ENCODE assay signal across 8 cellular contexts in genomic region chr19:53503671-53504344, GRCh38. TPM values are rescaled to one million over a fixed set of nuclear protein-coding genes. Genes with fewer than 3 reads are reported as not detected.
DNase-seq lines count a peak whose midpoint lies in the region; ATAC-seq, FAIRE-seq and TF ChIP-seq lines count a peak whose summit lies in the region.
"Not testable (repeated sequence)": the region's sequence is repeated elsewhere in the genome, so short reads cannot be mapped to it uniquely, and the experiment has no call there.

No MANE protein-coding gene starts in this region.

- peak overlapping the region; percentile 21 to 54; a peak in 2 of 4 replicates for H3K4me3 ChIP-seq in SK-N-SH (ENCODE audit: low read depth in 2 of 2, low read length in 1 of 2)
- peak overlapping the region in 1 of 4 experiments; percentile 25; a peak in 1 of 8 replicates for H3K4me3 ChIP-seq in H1 (ENCODE audit: extremely low read depth in 1 of 4, insufficient read depth in 2 of 4, low read depth in 3 of 4, low read length in 4 of 4)
- not testable (repeated sequence) for H3K4me3 ChIP-seq in right cardiac atrium (ENCODE audit: low read length); mesenchymal stem cell (ENCODE audit: insufficient read depth in 1 of 2, low read depth in 1 of 2, low read length in 2 of 2)

- H4K20me1 ChIP-seq in H9 (ENCODE audit: control insufficient read depth, insufficient read depth, insufficient read length); SK-N-SH (ENCODE audit: insufficient read depth); H1 (replicated peaks in 1 of 2; ENCODE audit: control insufficient read depth in 1 of 2, insufficient read depth in 2 of 2, low read length in 2 of 2): not testable (repeated sequence)

- POLR2A ChIA-PET in SK-N-SH (lab: Yijun Ruan, JAX); H1 (lab: Charles Lee; ENCODE audit: partially characterized antibody): not testable (repeated sequence)

- WGBS in H9 (ENCODE audit: extremely low coverage, insufficient read length, low lambda C conversion rate) = no CpG with 5 or more reads among the region's 14 CpGs
- WGBS in SK-N-SH (ENCODE audit: low lambda C conversion rate) = 0% methylated on average over 4 of the region's 14 CpGs
- 65% methylated on average over 7 of the region's 14 CpGs; no CpG with 5 or more reads in 1 of the 2 experiments for WGBS in H1 (ENCODE audit: extremely low coverage in 1 of 2, insufficient coverage in 1 of 2, insufficient read length in 1 of 2, insufficient replicate concordance in 2 of 2, low coverage in 1 of 2, low lambda C conversion rate in 2 of 2, missing lambda C conversion rate in 1 of 2), 2 experiments
- 2% methylated on average over 6 of the region's 14 CpGs for WGBS in right cardiac atrium
- WGBS in mesenchymal stem cell = 80% methylated on average over 3 of the region's 14 CpGs

- not testable (repeated sequence) for H4K5ac ChIP-seq in H9 (ENCODE audit: insufficient read length, low read depth, low read length); H1 (ENCODE audit: insufficient read length, low read depth, low read length)

- H3K9ac ChIP-seq in H9 (ENCODE audit: extremely low read depth, insufficient read length, low read length); SK-N-SH; H1 (replicated peaks in 1 of 4; ENCODE audit: extremely low read depth in 1 of 4, low read depth in 3 of 4, low read length in 3 of 4): not testable (repeated sequence)
- H3K9ac ChIP-seq in mesenchymal stem cell (ENCODE audit: low read length) = peak overlapping the region; percentile 87

- not testable (repeated sequence) for H3K79me2 ChIP-seq in H9 (ENCODE audit: insufficient read depth, low read length); SK-N-SH (ENCODE audit: insufficient read depth); H1 (ENCODE audit: control insufficient read depth in 1 of 2, insufficient read depth in 2 of 2, low read length in 2 of 2)

- H3K4me1 Mint-ChIP-seq in H9 (peaks cover 17 to 28% of the 10 kb centered on the region in 2 experiments), progenitor cell of endocrine pancreas (ENCODE audit: low read depth) (peaks cover 23% of the 10 kb centered on the region)

- intact Hi-C loops in right cardiac atrium (cut with DNase I) = not testable (repeated sequence)

- H2AK5ac ChIP-seq in H9 (ENCODE audit: insufficient read length, low read length); H1 (ENCODE audit: low read depth, low read length); mesenchymal stem cell (ENCODE audit: low read length, severe bottlenecking): not testable (repeated sequence)

- H3K27me3 Mint-ChIP-seq in H9 (ENCODE audit: low read depth); progenitor cell of endocrine pancreas: not testable (repeated sequence)

- H3K27me3 ChIP-seq in H9 (ENCODE audit: insufficient read depth, low read length); SK-N-SH (ENCODE audit: insufficient read depth); H1 (replicated peaks in 1 of 4; ENCODE audit: control insufficient read depth in 3 of 4, extremely low read depth in 1 of 4, insufficient read depth in 3 of 4, low read length in 3 of 4); right cardiac atrium (ENCODE audit: control insufficient read depth, insufficient read depth); mesenchymal stem cell (ENCODE audit: control insufficient read depth in 1 of 2, insufficient read depth in 1 of 2, low read length in 2 of 2): not testable (repeated sequence)

- not testable (repeated sequence) for H3K36me3 ChIP-seq in SK-N-SH (replicated peaks in 1 of 2; ENCODE audit: control insufficient read depth in 1 of 2, insufficient read depth in 2 of 2, low read length in 1 of 2); H1 (ENCODE audit: control insufficient read depth in 2 of 4, insufficient read depth in 4 of 4, low read length in 3 of 4); mesenchymal stem cell (ENCODE audit: control insufficient read depth in 1 of 2, insufficient read depth in 2 of 2, low read depth in 1 of 2, low read length in 2 of 2)

- DNase-seq in Ammon's horn (ENCODE audit: low spot score) (peak; percentile 35), H9 (peak; percentile 49), NCI-H2171 treated with DMSO at 0.1 percent for 48 hours (lab: John Stamatoyannopoulos, UW) (peak; percentile 1)
- not testable (repeated sequence) for DNase-seq in SK-N-SH; H1 (ENCODE audit: low read depth in 1 of 2, low spot score in 2 of 2); right cardiac atrium; mesenchymal stem cell; progenitor cell of endocrine pancreas (ENCODE audit: low spot score, unreplicated experiment)

- not testable (repeated sequence) for H2AFZ ChIP-seq in H9 (ENCODE audit: low read length); H1 (ENCODE audit: low read length); mesenchymal stem cell (ENCODE audit: low read depth, low read length)
- H2AFZ ChIP-seq in SK-N-SH (ENCODE audit: low read depth) = 0 out of 2 replicates have a peak overlapping the region, but pooled peaks have one; percentile 85

- not testable (repeated sequence) for H3K14ac ChIP-seq in H9 (ENCODE audit: insufficient read depth, low read length); H1 (ENCODE audit: insufficient read length); mesenchymal stem cell (ENCODE audit: low read length in 2 of 2)

- H3K36me3 Mint-ChIP-seq in H9 (ENCODE audit: insufficient read depth in 1 of 3, low read depth in 3 of 3); progenitor cell of endocrine pancreas (ENCODE audit: insufficient read depth): not testable (repeated sequence)

- not testable (repeated sequence) for H2BK20ac ChIP-seq in H9 (ENCODE audit: low read depth, low read length, poor library complexity, severe bottlenecking); H1 (ENCODE audit: low read length)

- H3K27ac Mint-ChIP-seq in H9, progenitor cell of endocrine pancreas: not testable (repeated sequence)

- H2BK15ac ChIP-seq in H9 (ENCODE audit: low read depth, low read length); H1 (ENCODE audit: low read length); mesenchymal stem cell (ENCODE audit: low read depth, poor library complexity, severe bottlenecking): not testable (repeated sequence)

- H3K9me3 Mint-ChIP-seq in H9; progenitor cell of endocrine pancreas (ENCODE audit: low read depth): not testable (repeated sequence)

- TF ChIP-seq CTCF in H9 (conservative IDR thresholded peaks at IDR 0.05); SK-N-SH (IDR thresholded peaks at IDR 0.05); H1 (IDR thresholded peaks at IDR 0.05; ENCODE audit: control extremely low read depth in 1 of 3, insufficient read depth in 1 of 3, low read depth in 1 of 3, low read length in 3 of 3); progenitor cell of endocrine pancreas (IDR thresholded peaks at IDR 0.05; ENCODE audit: unreplicated experiment): not testable (repeated sequence)

- not testable (repeated sequence) for H3T11ph ChIP-seq in H9 (ENCODE audit: low read length)

- H3K27ac ChIP-seq in H9 (ENCODE audit: insufficient read length, low read depth, low read length); SK-N-SH (ENCODE audit: low read depth in 2 of 2, low read length in 1 of 2); H1 (ENCODE audit: low read depth, low read length); right cardiac atrium (ENCODE audit: low read length); mesenchymal stem cell (ENCODE audit: low read length, poor library complexity, severe bottlenecking): not testable (repeated sequence)

- H3K4me3 Mint-ChIP-seq in H9 (peak overlapping the region in 1 of 2 experiments; percentile 46; a peak in 2 of 5 replicates), progenitor cell of endocrine pancreas (ENCODE audit: low read depth) (peak overlapping the region; percentile 65)

- not testable (repeated sequence) for TF ChIP-seq EP300 in SK-N-SH (IDR thresholded peaks at IDR 0.05; ENCODE audit: borderline replicate concordance in 1 of 2, low read depth in 1 of 2, low read length in 1 of 2); H1 (IDR thresholded peaks at IDR 0.05; ENCODE audit: borderline replicate concordance in 1 of 2, low read depth in 2 of 2, low read length in 2 of 2)

- H3K9me3 ChIP-seq in H9 (ENCODE audit: control insufficient read depth, low read depth, low read length); SK-N-SH; H1 (ENCODE audit: insufficient read depth in 2 of 2, low read depth in 1 of 2, low read length in 1 of 2); right cardiac atrium (ENCODE audit: control insufficient read depth, low read length); mesenchymal stem cell (ENCODE audit: control insufficient read depth, low read length): not testable (repeated sequence)

- H3K9me2 ChIP-seq in SK-N-SH = not testable (repeated sequence)

- H3K79me1 ChIP-seq in H9 (ENCODE audit: insufficient read depth, low read depth, low read length, poor library complexity, severe bottlenecking); H1 (ENCODE audit: low read depth, low read length); mesenchymal stem cell (replicated peaks; ENCODE audit: low read length, poor library complexity, severe bottlenecking): not testable (repeated sequence)

- not testable (repeated sequence) for H2BK5ac ChIP-seq in H9 (ENCODE audit: insufficient read length, low read length); H1 (ENCODE audit: low read depth, low read length); mesenchymal stem cell (ENCODE audit: low read depth, low read length, poor library complexity, severe bottlenecking)

- peak; percentile 47 to 76 for ATAC-seq in right cardiac atrium

- H3K4me2 ChIP-seq in H9 (ENCODE audit: insufficient read depth, insufficient read length, low read length) (peak overlapping the region; percentile 42), SK-N-SH (peak overlapping the region; percentile 67; the same call in 1 of the 2 replicates), H1 (ENCODE audit: insufficient read depth in 1 of 2, low read depth in 2 of 2, low read length in 2 of 2) (peak overlapping the region; percentile 38 to 78; a peak in 3 of 4 replicates)
- not testable (repeated sequence) for H3K4me2 ChIP-seq in mesenchymal stem cell (ENCODE audit: low read length, poor library complexity, severe bottlenecking)

- FAIRE-seq in H1 (lab: Jason Lieb, UNC) = peak; percentile 93

- H4K8ac ChIP-seq in H9 (replicated peaks; ENCODE audit: insufficient read length, low read depth, low read length); H1 (ENCODE audit: extremely low read depth, insufficient read depth, low read length); mesenchymal stem cell (ENCODE audit: low read length): not testable (repeated sequence)

- H3K4ac ChIP-seq in H9 (ENCODE audit: low read depth, low read length); H1 (replicated peaks; ENCODE audit: insufficient read length, low read depth, low read length); mesenchymal stem cell (ENCODE audit: low read depth in 1 of 2, low read length in 2 of 2): not testable (repeated sequence)

- H2BK120ac ChIP-seq in H9 (ENCODE audit: low read depth, low read length, poor library complexity, severe bottlenecking); H1 (replicated peaks; ENCODE audit: low read depth, low read length); mesenchymal stem cell (ENCODE audit: low read depth, low read length): not testable (repeated sequence)

- TF ChIP-seq POLR2A in H1 (IDR thresholded peaks at IDR 0.05; ENCODE audit: control extremely low read depth in 1 of 2, low read depth in 2 of 2, low read length in 2 of 2) = not testable (repeated sequence)

- CTCF ChIA-PET in SK-N-SH (lab: Yijun Ruan, JAX) = interaction anchor here (1.3 to 1.6 kb wide), 2 partner anchors 79 to 135 kb away, joined by 3 to 7 read pairs; no protein-coding TSS in a partner anchor
- CTCF ChIA-PET in H1 (lab: Charles Lee; ENCODE audit: partially characterized antibody) = interaction anchor here (0.6 to 1.5 kb wide), 4 partner anchors 16 to 79 kb away, joined by 3 to 4 read pairs (median 3); no protein-coding TSS in a partner anchor

- H3K56ac ChIP-seq in H9 (ENCODE audit: insufficient read length, low read depth, low read length); H1 (replicated peaks; ENCODE audit: insufficient read length, low read depth, low read length): not testable (repeated sequence)

- TF ChIP-seq RAD21 in SK-N-SH (IDR thresholded peaks at IDR 0.05; ENCODE audit: low read length); H1 (IDR thresholded peaks at IDR 0.05 in 1 of 2, conservative IDR thresholded peaks at IDR 0.05 in 1 of 2; ENCODE audit: low read depth in 2 of 2, low read length in 2 of 2): not testable (repeated sequence)

- H3K4me1 ChIP-seq in H9 (ENCODE audit: insufficient read depth, low read length); SK-N-SH (ENCODE audit: control insufficient read depth in 1 of 2, insufficient read depth in 2 of 2, low read depth in 1 of 2, low read length in 1 of 2); H1 (replicated peaks in 1 of 4; ENCODE audit: control insufficient read depth in 3 of 4, insufficient read depth in 4 of 4, low read length in 3 of 4); right cardiac atrium (ENCODE audit: control insufficient read depth, insufficient read depth, low read length); mesenchymal stem cell (ENCODE audit: control insufficient read depth, insufficient read depth, low read depth, low read length): not testable (repeated sequence)

- H2BK12ac ChIP-seq in H9 (ENCODE audit: insufficient read length, low read depth, low read length); H1 (ENCODE audit: low read depth, low read length); mesenchymal stem cell (ENCODE audit: low read length in 2 of 2): not testable (repeated sequence)

- not testable (repeated sequence) for H3F3A ChIP-seq in SK-N-SH (replicated peaks; ENCODE audit: insufficient read depth)

- H3K23ac ChIP-seq in H9 (ENCODE audit: insufficient read length, low read depth, low read length); H1 (ENCODE audit: insufficient read length); mesenchymal stem cell (ENCODE audit: low read length in 2 of 2): not testable (repeated sequence)

- not testable (repeated sequence) for H3K23me2 ChIP-seq in H9 (ENCODE audit: insufficient read length, low read depth, low read length, poor library complexity, severe bottlenecking); H1 (ENCODE audit: low read depth, low read length)

- not testable (repeated sequence) for H4K91ac ChIP-seq in H9 (ENCODE audit: insufficient read length, low read depth, low read length); H1 (replicated peaks; ENCODE audit: insufficient read length, low read length); mesenchymal stem cell (ENCODE audit: low read length)

- not testable (repeated sequence) for H3K18ac ChIP-seq in H9 (ENCODE audit: insufficient read length, low read depth, low read length); H1 (ENCODE audit: extremely low read depth, low read length); mesenchymal stem cell (ENCODE audit: low read depth in 1 of 2, low read length in 2 of 2)

RNA-seq across cellular contexts. Expression of gene ZNF331, which starts 34.1 kb away (rescaled TPM):
- 50.6 and 57.2 TPM in 2 replicates for total RNA-seq in H9 (2021)
- 7.2 and 8.9 TPM in 2 replicates for polyA plus RNA-seq in SK-N-SH (2012; rRNA removed)
- polyA plus RNA-seq in SK-N-SH (2012; cell fraction: cytosol; rRNA removed) = 3.0 and 4.2 TPM in 2 replicates
- polyA plus RNA-seq in SK-N-SH (2012; cell fraction: nucleus; rRNA removed) = 41.5 and 46.1 TPM in 2 replicates
- 36.7 and 44.1 TPM in 2 replicates for total RNA-seq in H1 (2021; fragmentation: NEBNext Ultra II Directional; extraction: Animal tissue kit (Norgen Biotek cat#: 25700))
- polyA plus RNA-seq in H1 (2011; rRNA removed) = 30.0 and 43.7 TPM in 2 replicates
- polyA plus RNA-seq in H1 (2011; cell fraction: cytosol; rRNA removed) = 62.0 TPM
- polyA plus RNA-seq in H1 (2011; cell fraction: nucleus; rRNA removed) = 81.9 TPM
- polyA plus RNA-seq in H1 (2012, experiment 1 of 2) = 39.8 to 55.6 TPM (median 46.6 TPM) in 4 replicates
- polyA plus RNA-seq in H1 (2012, experiment 2 of 2) = 4.6 TPM
- 30.5 TPM for polyA plus RNA-seq in H1 (2013, experiment 1 of 2)
- polyA plus RNA-seq in H1 (2013, experiment 2 of 2) = 26.8 TPM
- 34.3 and 35.5 TPM in 2 replicates for polyA minus RNA-seq in H1 (2011; rRNA and poly(A)+ RNA removed)
- polyA minus RNA-seq in H1 (2011; cell fraction: cytosol; rRNA and poly(A)+ RNA removed) = 22.2 TPM
- polyA minus RNA-seq in H1 (2011; cell fraction: nucleus; rRNA and poly(A)+ RNA removed) = 48.1 TPM
- 10 to 100 TPM; 11.7 to 30.3 (median 15.2) TPM for total RNA-seq in right cardiac atrium
- 22.2 TPM for polyA plus RNA-seq in right cardiac atrium
- polyA plus RNA-seq in mesenchymal stem cell (2013, experiment 1 of 2) = 3.8 TPM
- polyA plus RNA-seq in mesenchymal stem cell (2013, experiment 2 of 2) = 3.5 TPM
- 29.0 and 29.9 TPM in 2 replicates for total RNA-seq in progenitor cell of endocrine pancreas

RNA-seq across cellular contexts. Expression of gene ZNF813, which starts 36.3 kb away (rescaled TPM):
- total RNA-seq in H9 (2021) (17.3 TPM in 2 replicates), right cardiac atrium (1 to 10 TPM; 1.4 to 2.4 (median 1.8) TPM), progenitor cell of endocrine pancreas (16.0 and 16.6 TPM in 2 replicates)
- polyA plus RNA-seq in SK-N-SH (2012; rRNA removed) (0.44 and 0.78 TPM in 2 replicates), H1 (2011; rRNA removed) (1.9 and 2.9 TPM in 2 replicates), right cardiac atrium (0.86 TPM)
- 0.60 and 0.64 TPM in 2 replicates for polyA plus RNA-seq in SK-N-SH (2012; cell fraction: cytosol; rRNA removed)
- 0.25 and 0.49 TPM in 2 replicates for polyA plus RNA-seq in SK-N-SH (2012; cell fraction: nucleus; rRNA removed)
- total RNA-seq in H1 (2021; fragmentation: NEBNext Ultra II Directional; extraction: Animal tissue kit (Norgen Biotek cat#: 25700)) = 22.1 and 22.4 TPM in 2 replicates
- polyA plus RNA-seq in H1 (2011; cell fraction: cytosol; rRNA removed) = 3.8 TPM
- 3.4 TPM for polyA plus RNA-seq in H1 (2011; cell fraction: nucleus; rRNA removed)
- polyA plus RNA-seq in H1 (2012, experiment 1 of 2) = 7.9 to 13.6 TPM (median 8.7 TPM) in 4 replicates
- polyA plus RNA-seq in H1 (2012, experiment 2 of 2) = 0.88 TPM
- polyA plus RNA-seq in H1 (2013, experiment 1 of 2) = 11.9 TPM
- polyA plus RNA-seq in H1 (2013, experiment 2 of 2) = 10.6 TPM
- 18.5 and 24.9 TPM in 2 replicates for polyA minus RNA-seq in H1 (2011; rRNA and poly(A)+ RNA removed)
- polyA minus RNA-seq in H1 (2011; cell fraction: cytosol; rRNA and poly(A)+ RNA removed) = 11.4 TPM
- polyA minus RNA-seq in H1 (2011; cell fraction: nucleus; rRNA and poly(A)+ RNA removed) = 36.4 TPM
- 1.6 TPM for polyA plus RNA-seq in mesenchymal stem cell (2013, experiment 1 of 2)
- 1.6 TPM for polyA plus RNA-seq in mesenchymal stem cell (2013, experiment 2 of 2)
